In the genomic region with DNA sequence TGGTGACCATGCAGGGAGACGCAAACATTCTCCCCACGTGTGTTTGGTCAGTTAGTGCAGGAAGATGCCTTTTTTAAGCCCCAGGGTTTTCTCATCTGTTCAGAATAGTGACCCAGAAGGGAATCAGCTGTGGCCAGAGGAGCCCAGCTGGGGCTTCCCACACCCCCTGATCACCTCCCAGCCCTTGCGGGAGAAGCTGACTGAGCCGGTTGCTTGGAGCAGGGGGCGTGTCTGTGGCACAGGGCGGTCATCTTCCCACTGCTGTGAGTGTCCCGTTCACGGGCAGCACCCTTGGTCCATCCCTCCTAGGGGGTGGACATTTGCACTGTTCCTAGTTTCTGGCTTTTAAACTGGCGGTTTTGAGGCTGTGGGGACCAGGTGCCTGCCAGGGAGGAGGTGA, we compare ENCODE assay signal across 1 cellular context.
TF ChIP-seq lines count a peak whose summit lies in the region.

No MANE protein-coding gene starts in this region.

TF ChIP-seq in H1, 55 proteins besides CTCF, POLR2A, EP300 and RAD21:
- TF ChIP-seq SP2 (IDR thresholded peaks at IDR 0.05; ENCODE audit: low read length) (no peak), BCL11A (IDR thresholded peaks at IDR 0.05; ENCODE audit: low read depth in 2 of 2, low read length in 2 of 2) (no peak), CTBP2 (IDR thresholded peaks at IDR 0.05; ENCODE audit: borderline replicate concordance, insufficient read depth, insufficient read length, low read length) (no peak), RFX5 (IDR thresholded peaks at IDR 0.05; ENCODE audit: borderline replicate concordance, low read depth, low read length) (no peak), CREB1 (IDR thresholded peaks at IDR 0.05) (no peak), YY1 (IDR thresholded peaks at IDR 0.05; ENCODE audit: low read depth, low read length) (no peak), JUND (IDR thresholded peaks at IDR 0.05; ENCODE audit: low read length) (no peak), POLR2AphosphoS5 (IDR thresholded peaks at IDR 0.05; ENCODE audit: low read depth, low read length) (no peak), NRF1 (IDR thresholded peaks at IDR 0.05; ENCODE audit: low read depth, low read length) (no peak), CHD1 (IDR thresholded peaks at IDR 0.05; ENCODE audit: low read depth, low read length) (no peak)
